8 cellular contexts compared by ENCODE assay signal in genomic region chr9:89483592-89484474, GRCh38.
DNase-seq lines count a peak whose midpoint lies in the region; ATAC-seq and TF ChIP-seq lines count a peak whose summit lies in the region.

No MANE protein-coding gene starts in this region.

- TF ChIP-seq CTCF in GM10248 (IDR thresholded peaks at IDR 0.05; ENCODE audit: control extremely low read depth, extremely low read depth, low read depth, missing control alignments): no peak

- CTCF ChIA-PET in GM10248 (lab: Yijun Ruan, JAX): interaction anchor here (1.2 to 2.4 kb wide), 4 partner anchors 8 to 65 kb away, joined by 4 to 6 read pairs (median 4); no protein-coding TSS in a partner anchor

- POLR2A ChIA-PET in GM10248 (lab: Yijun Ruan, JAX): interaction anchor here (1.3 kb wide), 1 partner anchor 17 kb away, joined by 4 read pairs; no protein-coding TSS in a partner anchor

- ATAC-seq in GM21786 (IDR thresholded peaks at IDR 0.05; ENCODE audit: unreplicated experiment): peak; percentile 77

- peak; percentile 87 for DNase-seq in GM10248 (ENCODE audit: extremely low spot score)
- peak; percentile 36 for DNase-seq in OCI-M1 (lab: John Stamatoyannopoulos, UW)
- DNase-seq in stimulated activated CD4-positive, alpha-beta T cell treated with anti-CD3 and anti-CD28 coated beads, Interleukin-15, amount 100 ng/mL, for 24 hours: peak; percentile 84
- no peak for DNase-seq in iPS-NIHi7 (ENCODE audit: extremely low spot score)
- DNase-seq in globus pallidus (ENCODE audit: low spot score): no peak
- no peak for DNase-seq in NCI-H524 (lab: John Stamatoyannopoulos, UW)

- peak overlapping the region; percentile 92 for H3K27ac ChIP-seq in angular gyrus (ENCODE audit: low read depth, low read length)

Comparison
In these comparisons a context has a peak if more than half of its experiments do, and no peak if none do; other contexts are left out.
1. DNase-seq: peak in GM10248 (single experiment), OCI-M1 (single experiment) and stimulated activated CD4-positive, alpha-beta T cell treated with anti-CD3 and anti-CD28 coated beads, Interleukin-15, amount 100 ng/mL, for 24 hours (single experiment); none in iPS-NIHi7 (single experiment), globus pallidus (single experiment) and NCI-H524 (0 of 2).